ENCODE assay signal across 1 cellular context in genomic region chr19:48738557-48739399, GRCh38.
A peak's percentile ranks its signal among the peaks of the same experiment; 100 is the strongest.
TF ChIP-seq lines count a peak whose summit lies in the region.

No MANE protein-coding gene starts in this region.

TF ChIP-seq in GM23338, 12 proteins besides CTCF, POLR2A, EP300 and RAD21 (continued from another document):
- TF ChIP-seq ZNF462 (CRISPR knock-in tag; IDR thresholded peaks at IDR 0.05) (no peak), ZNF331 (CRISPR knock-in tag; IDR thresholded peaks at IDR 0.05; ENCODE audit: low read depth) (no peak), CREB1 (CRISPR knock-in tag; IDR thresholded peaks at IDR 0.05; ENCODE audit: low read depth) (no peak), POLR2AphosphoS5 (IDR thresholded peaks at IDR 0.05; ENCODE audit: low read depth) (peak; percentile 52)
